Comparison of ENCODE assay signal across 8 cellular contexts in genomic region chr12:124764451-124764850, GRCh38.
DNase-seq lines count a peak whose midpoint lies in the region; ATAC-seq, FAIRE-seq and TF ChIP-seq lines count a peak whose summit lies in the region.

No MANE protein-coding gene starts in this region.

- H2AFZ ChIP-seq in GM23248 = no peak overlapping the region

- H3K36me3 ChIP-seq in GM23248 (ENCODE audit: low read depth) (no peaks in the 10 kb centered on the region), skeletal muscle tissue (ENCODE audit: control insufficient read depth in 3 of 3, insufficient read depth in 3 of 3, low read length in 3 of 3) (no peaks in the 10 kb centered on the region)

- no peaks in the 10 kb centered on the region for H3K79me2 ChIP-seq in GM23248 (ENCODE audit: insufficient read depth)

- ATAC-seq in GM21526 (IDR thresholded peaks at IDR 0.05; ENCODE audit: low FRiP score, unreplicated experiment) = no peak

- H3K27me3 ChIP-seq in GM23248 (replicated peaks; ENCODE audit: insufficient read depth) = no peaks in the 10 kb centered on the region
- no peaks in the 10 kb centered on the region for H3K27me3 ChIP-seq in skeletal muscle tissue (ENCODE audit: control insufficient read depth in 3 of 3, insufficient read depth in 3 of 3, low read length in 3 of 3)

- peak; percentile 88 for TF ChIP-seq CTCF in AG09319 (IDR thresholded peaks at IDR 0.05; ENCODE audit: low read depth, low read length)

- no peaks in the 10 kb centered on the region for H4K20me1 ChIP-seq in GM23248 (ENCODE audit: insufficient read depth)

- DNase-seq in AG09319 (ENCODE audit: extremely low read depth, low read depth) (no peak), GM23248 (peak; percentile 66), fibroblast of the conjunctiva (ENCODE audit: low read depth) (peak; percentile 75), DMS153 treated with DMSO at 0.1 percent for 48 hours (lab: John Stamatoyannopoulos, UW; ENCODE audit: unreplicated experiment) (no peak), GF-D8 (lab: John Stamatoyannopoulos, UW) (no peak)

- FAIRE-seq in TTC549 (lab: Jason Lieb, UNC) = peak; percentile 74

- H3K9me2 ChIP-seq in GM23248 (ENCODE audit: insufficient read depth) = no peaks in the 10 kb centered on the region

- H3K9me3 ChIP-seq in GM23248 (ENCODE audit: low read depth) (no peaks in the 10 kb centered on the region), skeletal muscle tissue (ENCODE audit: control insufficient read depth in 3 of 3, low read length in 3 of 3) (peaks cover 0 to 8% (median 3%) of the 10 kb centered on the region in 3 donors)

- H3K27ac ChIP-seq in GM23248 = peak overlapping the region; percentile 66
- peak overlapping the region; percentile 81 for H3K27ac ChIP-seq in skeletal muscle tissue (ENCODE audit: low read depth, low read length)

- H3F3A ChIP-seq in GM23248 (ENCODE audit: insufficient read depth) = peaks cover 23% of the 10 kb centered on the region

- in situ Hi-C loops in GM23248 (cut with MboI) = loop anchor here (10.0 kb wide), 2 partner anchors 400 to 720 kb away; no protein-coding TSS in a partner anchor

- H3K4me1 ChIP-seq in GM23248 (ENCODE audit: insufficient read depth) = peaks cover 15% of the 10 kb centered on the region
- peaks cover 38 to 67% (median 54%) of the 10 kb centered on the region in 3 donors for H3K4me1 ChIP-seq in skeletal muscle tissue (ENCODE audit: control insufficient read depth in 3 of 3, insufficient read depth in 3 of 3, low read length in 3 of 3)

- no peak overlapping the region for H3K9ac ChIP-seq in GM23248
- H3K9ac ChIP-seq in skeletal muscle tissue (ENCODE audit: low read depth in 1 of 3, low read length in 3 of 3) = no peak overlapping the region

- WGBS in GM23248 (ENCODE audit: low coverage in 1 of 2, low lambda C conversion rate in 2 of 2, missing lambda C conversion rate in 2 of 2), 2 experiments = 18 to 27% methylated on average over 3 of the region's 3 CpGs

- no peak overlapping the region for H3K4me2 ChIP-seq in GM23248 (ENCODE audit: unreplicated experiment)

- H3K4me3 ChIP-seq in GM23248 (no peak overlapping the region), skeletal muscle tissue (ENCODE audit: low read length in 3 of 3) (no peak overlapping the region)

Comparison
In these comparisons a context has a peak if more than half of its experiments do, and no peak if none do; other contexts are left out.
1. DNase-seq: peak in GM23248 (single experiment) and fibroblast of the conjunctiva (single experiment); none in AG09319 (single experiment), DMS153 treated with DMSO at 0.1 percent for 48 hours (single experiment) and GF-D8 (single experiment).